Comparison of ENCODE assay signal across 21 cellular contexts in the genomic region with DNA sequence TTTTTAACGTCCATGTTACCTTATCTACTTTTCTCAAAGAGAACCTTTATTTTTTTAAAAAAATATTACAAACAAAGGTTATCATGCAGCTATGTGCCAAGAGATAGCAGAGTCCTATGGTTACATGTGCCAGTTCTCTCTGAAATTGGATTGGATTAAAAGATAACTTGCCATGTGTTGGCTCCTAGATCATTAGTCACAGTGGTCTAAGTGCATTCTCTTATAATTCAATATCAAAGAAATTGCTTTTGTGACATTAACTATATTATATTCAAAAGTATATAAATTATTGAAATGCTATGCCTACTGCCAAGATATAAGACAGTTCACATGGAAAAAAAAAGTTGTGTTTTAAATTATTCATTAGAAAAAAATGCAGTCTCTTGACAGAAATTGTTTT.
DNase-seq lines count a peak whose midpoint lies in the region; ATAC-seq, FAIRE-seq and TF ChIP-seq lines count a peak whose summit lies in the region.
"Had no signal": no experiment of that assay in that cellular context is flagged by ENCODE, and none has a peak within 500 bp of the region (broad histone marks: within the 10 kb centered on the region; RNA-seq: fewer than 3 reads in every experiment).

No MANE protein-coding gene starts in this region.

- H3K4me1 ChIP-seq in SJCRH30 (peaks cover 13% of the 10 kb centered on the region), astrocyte (ENCODE audit: insufficient read depth, low read length) (no peaks in the 10 kb centered on the region), foreskin keratinocyte (no peaks in the 10 kb centered on the region)
- H3K4me1 ChIP-seq: Caco-2 had no signal

- H3K79me2 ChIP-seq in astrocyte (ENCODE audit: insufficient read depth, low read length): no peaks in the 10 kb centered on the region

- H4K20me1 ChIP-seq in astrocyte (ENCODE audit: insufficient read depth, low read length): no peaks in the 10 kb centered on the region

- H3K36me3 ChIP-seq in SJCRH30 (no peaks in the 10 kb centered on the region), astrocyte (ENCODE audit: insufficient read depth, low read length) (no peaks in the 10 kb centered on the region)

- H2AFZ ChIP-seq in astrocyte (ENCODE audit: low read depth, low read length): no peak overlapping the region

- H3K4me3 ChIP-seq in SJCRH30: no peak overlapping the region
- no peak overlapping the region for H3K4me3 ChIP-seq in astrocyte (ENCODE audit: insufficient read depth, low read depth, low read length)

- H3K4me1 Mint-ChIP-seq in astrocyte (ENCODE audit: low read depth, unreplicated experiment): no peaks in the 10 kb centered on the region

- no peak overlapping the region for H3K4me2 ChIP-seq in astrocyte (ENCODE audit: low read length)

- DNase-seq in NCI-H226 (peak; percentile 34), SJCRH30 (peak in 1 of 2 experiments; percentile 29), astrocyte (ENCODE audit: low read depth) (peak; percentile 3), T-helper 2 cell (no peak), foreskin keratinocyte (no peak)
- DNase-seq: ACHN; AML-193; Caco-2; CD4-positive, alpha-beta T cell; GDM1; GOT3; H7; HFFc6 had no signal

- H3K27me3 ChIP-seq in SJCRH30 (no peaks in the 10 kb centered on the region), astrocyte (ENCODE audit: insufficient read depth, low read length) (no peaks in the 10 kb centered on the region), foreskin keratinocyte (no peaks in the 10 kb centered on the region)

- no peaks in the 10 kb centered on the region for H3K36me3 Mint-ChIP-seq in astrocyte (ENCODE audit: low read depth, unreplicated experiment)

- H3K9me3 ChIP-seq in SJCRH30 (replicated peaks) (no peaks in the 10 kb centered on the region), astrocyte (ENCODE audit: insufficient read depth, low read depth, low read length) (no peaks in the 10 kb centered on the region)
- H3K9me3 ChIP-seq: Caco-2 had no signal

- H3K27ac ChIP-seq in SJCRH30: peak overlapping the region; percentile 34
- no peak overlapping the region for H3K27ac ChIP-seq in astrocyte (ENCODE audit: low read depth, low read length)
- no peak overlapping the region for H3K27ac ChIP-seq in foreskin keratinocyte
- H3K27ac ChIP-seq: C4-2B had no signal

- TF ChIP-seq CTCF in astrocyte (IDR thresholded peaks at IDR 0.05; ENCODE audit: insufficient read depth, low read depth, low read length) (no peak), foreskin keratinocyte (conservative IDR thresholded peaks at IDR 0.05) (no peak)

- H3K4me3 Mint-ChIP-seq in astrocyte (ENCODE audit: unreplicated experiment): no peak overlapping the region
- H3K4me3 Mint-ChIP-seq: CD4-positive, alpha-beta T cell; HFFc6 had no signal

- no peaks in the 10 kb centered on the region for H3K9me3 Mint-ChIP-seq in astrocyte (ENCODE audit: unreplicated experiment)
- H3K9me3 Mint-ChIP-seq: CD4-positive, alpha-beta T cell; HFFc6 had no signal

- H3K27ac Mint-ChIP-seq in astrocyte (ENCODE audit: unreplicated experiment): no peak overlapping the region
- H3K27ac Mint-ChIP-seq: CD4-positive, alpha-beta T cell; HFFc6 had no signal

- ATAC-seq in HG02973 (IDR thresholded peaks at IDR 0.05; ENCODE audit: unreplicated experiment) (no peak), HG02852 (IDR thresholded peaks at IDR 0.05; ENCODE audit: unreplicated experiment) (no peak), foreskin keratinocyte (no peak)
- ATAC-seq: HCT116 had no signal

- no peak overlapping the region for H3K9ac ChIP-seq in astrocyte (ENCODE audit: low read length)

- no peak for FAIRE-seq in astrocyte (lab: Jason Lieb, UNC)
- FAIRE-seq: A204.1, D721Med, GM12892, GM18507 had no signal

- H3K27me3 Mint-ChIP-seq in astrocyte (ENCODE audit: low read depth, unreplicated experiment): no peaks in the 10 kb centered on the region
- H3K27me3 Mint-ChIP-seq: CD4-positive, alpha-beta T cell had no signal

Comparison
In these comparisons a context has a peak if more than half of its experiments do, and no peak if none do; other contexts are left out.
1. DNase-seq: peak in NCI-H226 (single experiment) and astrocyte (single experiment); none in T-helper 2 cell (0 of 5) and foreskin keratinocyte (0 of 2).